17 cellular contexts compared by ENCODE assay signal in genomic region chr2:189086710-189087109, GRCh38.
DNase-seq lines count a peak whose midpoint lies in the region; ATAC-seq and TF ChIP-seq lines count a peak whose summit lies in the region.
"Had no signal": no experiment of that assay in that cellular context is flagged by ENCODE, and none has a peak within 500 bp of the region (broad histone marks: within the 10 kb centered on the region; RNA-seq: fewer than 3 reads in every experiment).

No MANE protein-coding gene starts in this region.

- H3K9me3 Mint-ChIP-seq in MCF 10A (ENCODE audit: unreplicated experiment), result no peaks in the 10 kb centered on the region
- no peaks in the 10 kb centered on the region for H3K9me3 Mint-ChIP-seq in progenitor cell of endocrine pancreas (ENCODE audit: low read depth)
- H3K9me3 Mint-ChIP-seq: activated CD8-positive, alpha-beta T cell treated with anti-CD3 and anti-CD28 coated beads for 36 hours had no signal

- intact Hi-C loops in MCF 10A (cut with micrococcal nuclease), result no loop called here
- intact Hi-C loops in mammary epithelial cell (cut with micrococcal nuclease), result no loop called here
- intact Hi-C loops in left ventricle myocardium superior (cut with micrococcal nuclease), result no loop called here

- no peaks in the 10 kb centered on the region for H3K9me3 ChIP-seq in mammary epithelial cell (replicated peaks; ENCODE audit: insufficient read depth, low read length)
- H3K9me3 ChIP-seq: tibial artery had no signal

- H3K9ac ChIP-seq in mammary epithelial cell (ENCODE audit: insufficient read depth, low read length), result no peak overlapping the region

- no peak overlapping the region for H3K4me3 ChIP-seq in mammary epithelial cell (replicated peaks in 1 of 3; ENCODE audit: insufficient read depth in 1 of 3, low read depth in 2 of 3, low read length in 3 of 3)
- H3K4me3 ChIP-seq: PC-9, tibial artery had no signal

- H3K27me3 Mint-ChIP-seq in MCF 10A (ENCODE audit: insufficient read depth, unreplicated experiment) (no peaks in the 10 kb centered on the region), progenitor cell of endocrine pancreas (no peaks in the 10 kb centered on the region)
- H3K27me3 Mint-ChIP-seq: activated CD8-positive, alpha-beta T cell treated with anti-CD3 and anti-CD28 coated beads for 36 hours had no signal

- no peak overlapping the region for H3K4me3 Mint-ChIP-seq in MCF 10A (ENCODE audit: unreplicated experiment)
- H3K4me3 Mint-ChIP-seq in progenitor cell of endocrine pancreas (ENCODE audit: low read depth), result no peak overlapping the region
- H3K4me3 Mint-ChIP-seq: activated CD8-positive, alpha-beta T cell treated with anti-CD3 and anti-CD28 coated beads for 36 hours; neural crest cell had no signal

- WGBS in mammary epithelial cell (ENCODE audit: low coverage, missing lambda C conversion rate), result 45% methylated on average over 2 of the region's 2 CpGs

- peaks cover 3% of the 10 kb centered on the region for H3K36me3 ChIP-seq in mammary epithelial cell (ENCODE audit: insufficient read depth, low read length)

- H3K4me2 ChIP-seq in mammary epithelial cell (ENCODE audit: insufficient read depth, low read depth, low read length), result no peak overlapping the region
- H3K4me2 ChIP-seq: PC-9 had no signal

- CTCF ChIA-PET in MCF 10A (lab: Yijun Ruan, JAX) (interaction anchor here (0.5 to 0.6 kb wide), 2 partner anchors 325 to 502 kb away, joined by 3 read pairs; no protein-coding TSS in a partner anchor), mammary epithelial cell (lab: Charles Lee; ENCODE audit: low non-redundant PET) (no interaction called here)

- H3K27ac Mint-ChIP-seq in MCF 10A (ENCODE audit: low read depth, unreplicated experiment), result peak overlapping the region; percentile 27
- no peak overlapping the region for H3K27ac Mint-ChIP-seq in progenitor cell of endocrine pancreas
- H3K27ac Mint-ChIP-seq: activated CD8-positive, alpha-beta T cell treated with anti-CD3 and anti-CD28 coated beads for 36 hours had no signal

- H3K4me1 Mint-ChIP-seq in MCF 10A (ENCODE audit: insufficient read depth, unreplicated experiment), result peaks cover 10% of the 10 kb centered on the region
- peaks cover 16% of the 10 kb centered on the region for H3K4me1 Mint-ChIP-seq in progenitor cell of endocrine pancreas (ENCODE audit: low read depth)
- H3K4me1 Mint-ChIP-seq: neural crest cell had no signal

- H3K27ac ChIP-seq in mammary epithelial cell (ENCODE audit: insufficient read depth, low read depth, low read length), result no peak overlapping the region
- H3K27ac ChIP-seq: 22Rv1, PC-9, tibial artery had no signal

- BruUV-seq in MCF 10A (replicated peaks; lab: Mats Ljungman, UMichigan), result no TSS peak
- no TSS peak for BruUV-seq in mammary epithelial cell (replicated peaks; lab: Mats Ljungman, UMichigan)

- H3K4me1 ChIP-seq in mammary epithelial cell (ENCODE audit: insufficient read depth, low read length), result no peaks in the 10 kb centered on the region

- in situ Hi-C loops in mammary epithelial cell (cut with MboI; ENCODE audit: low sequenced_read_pairs in 2 of 2), result no loop called here

- no peaks in the 10 kb centered on the region for H3K27me3 ChIP-seq in mammary epithelial cell (ENCODE audit: insufficient read depth, low read length)
- H3K27me3 ChIP-seq: tibial artery had no signal

- TF ChIP-seq CTCF in MCF 10A (IDR thresholded peaks at IDR 0.05; ENCODE audit: unreplicated experiment) (no peak), mammary epithelial cell (conservative IDR thresholded peaks at IDR 0.05 in 1 of 2, IDR thresholded peaks at IDR 0.05 in 1 of 2; ENCODE audit: extremely low read depth in 1 of 2, insufficient read depth in 1 of 2, low read depth in 1 of 2, low read length in 2 of 2) (no peak), progenitor cell of endocrine pancreas (IDR thresholded peaks at IDR 0.05; ENCODE audit: unreplicated experiment) (no peak)

- no peaks in the 10 kb centered on the region for H3K79me2 ChIP-seq in mammary epithelial cell (ENCODE audit: insufficient read depth, low read length)

- H2AFZ ChIP-seq in mammary epithelial cell (ENCODE audit: low read depth, low read length), result no peak overlapping the region
- H2AFZ ChIP-seq: PC-9 had no signal

- H3K36me3 Mint-ChIP-seq in MCF 10A (ENCODE audit: insufficient read depth, unreplicated experiment) (peaks cover 11% of the 10 kb centered on the region), progenitor cell of endocrine pancreas (ENCODE audit: insufficient read depth) (no peaks in the 10 kb centered on the region)

- POLR2A ChIA-PET in MCF 10A (lab: Yijun Ruan, JAX), result interaction anchor here (0.7 kb wide), 1 partner anchor 618 kb away, joined by 3 read pairs; no protein-coding TSS in a partner anchor

- H4K20me1 ChIP-seq in mammary epithelial cell (ENCODE audit: insufficient read depth, low read length), result no peaks in the 10 kb centered on the region

- peak; percentile 13 for DNase-seq in MCF 10A (ENCODE audit: unreplicated experiment)
- DNase-seq in mammary epithelial cell, result no peak
- peak; percentile 39 for DNase-seq in astrocyte of the hippocampus (ENCODE audit: low read depth, low spot score)
- peak; percentile 79 for DNase-seq in iris pigment epithelial cell (ENCODE audit: low read depth)
- DNase-seq in progenitor cell of endocrine pancreas (ENCODE audit: low spot score, unreplicated experiment), result no peak
- DNase-seq in left ventricle myocardium superior, result no peak
- DNase-seq: activated CD8-positive, alpha-beta T cell treated with anti-CD3 and anti-CD28 coated beads for 36 hours; activated gamma-delta T cell treated with Interleukin-2 at 50 U/mL for 16 hours; central memory CD4-positive, alpha-beta T cell; DMS 273 treated with DMSO at 0.1 percent for 48 hours; PC-9; tibial artery had no signal

- dilution Hi-C loops in mammary epithelial cell (cut with HindIII; ENCODE audit: low sequenced_read_pairs), result no loop called here

- no peak for ATAC-seq in GM19023 (IDR thresholded peaks at IDR 0.05; ENCODE audit: unreplicated experiment)
- ATAC-seq in left ventricle myocardium superior, result no peak
- ATAC-seq in HG02884 (IDR thresholded peaks at IDR 0.05; ENCODE audit: unreplicated experiment), result no peak
- ATAC-seq: activated CD8-positive, alpha-beta T cell treated with anti-CD3 and anti-CD28 coated beads for 36 hours; esophagus mucosa had no signal

Comparison
In these comparisons a context has a peak if more than half of its experiments do, and no peak if none do; other contexts are left out.
1. DNase-seq: peak in MCF 10A (single experiment), astrocyte of the hippocampus (single experiment) and iris pigment epithelial cell (single experiment); none in mammary epithelial cell (single experiment), progenitor cell of endocrine pancreas (single experiment) and left ventricle myocardium superior (single experiment).